In genomic region chr14:73717247-73717646, GRCh38 we compare ENCODE assay signal across 10 cellular contexts. TPM values are rescaled to one million over a fixed set of nuclear protein-coding genes. Genes with fewer than 3 reads are reported as not detected.
DNase-seq lines count a peak whose midpoint lies in the region; ATAC-seq, FAIRE-seq and TF ChIP-seq lines count a peak whose summit lies in the region.
"Had no signal": no experiment of that assay in that cellular context is flagged by ENCODE, and none has a peak within 500 bp of the region (broad histone marks: within the 10 kb centered on the region; RNA-seq: fewer than 3 reads in every experiment).

No MANE protein-coding gene starts in this region.

- H3K4me1 ChIP-seq in esophagus muscularis mucosa (peaks cover 33 to 68% (median 57%) of the 10 kb centered on the region in 4 donors), psoas muscle (peaks cover 21% of the 10 kb centered on the region), PC-3 (ENCODE audit: insufficient read depth, low read length) (peaks cover 14% of the 10 kb centered on the region)

- whole genome bisulfite sequencing in esophagus muscularis mucosa, result 74% methylated on average over 2 of the region's 2 CpGs
- 78 to 93% (median 88%) methylated on average over 2 of the region's 2 CpGs for WGBS in psoas muscle, 3 donors

- peaks cover 5% of the 10 kb centered on the region for H3F3A ChIP-seq in PC-3 (ENCODE audit: low read length, unreplicated experiment)

- peak; percentile 23 for DNase-seq in GM13977 (ENCODE audit: low spot score)
- peak; percentile 54 for DNase-seq in NCI-H82 (lab: John Stamatoyannopoulos, UW)
- DNase-seq in esophagus muscularis mucosa (ENCODE audit: extremely low spot score), result no peak
- DNase-seq in psoas muscle, result no peak
- no peak for DNase-seq in GM19239 (ENCODE audit: insufficient read length, low spot score)
- DNase-seq in PC-3, result no peak
- DNase-seq in H7, result no peak

- POLR2A ChIA-PET in PC-3 (lab: Charles Lee; ENCODE audit: unreplicated experiment), result no interaction called here

- FAIRE-seq in GM19239 (lab: Jason Lieb, UNC), result no peak

- TF ChIP-seq CTCF in GM13977 (IDR thresholded peaks at IDR 0.05; ENCODE audit: extremely low read depth, insufficient read depth, missing control alignments) (no peak), esophagus muscularis mucosa (IDR thresholded peaks at IDR 0.05) (no peak), psoas muscle (IDR thresholded peaks at IDR 0.05) (no peak), PC-3 (conservative IDR thresholded peaks at IDR 0.05; ENCODE audit: low read depth, low read length) (no peak)

- H3K4me2 ChIP-seq in PC-3 (ENCODE audit: low read length), result no peak overlapping the region

- no peaks in the 10 kb centered on the region for H3K27me3 ChIP-seq in esophagus muscularis mucosa
- H3K27me3 ChIP-seq in psoas muscle (ENCODE audit: insufficient read depth in 3 of 3, low read length in 2 of 3), result no peaks in the 10 kb centered on the region
- H3K27me3 ChIP-seq in PC-3 (ENCODE audit: low read length), result no peaks in the 10 kb centered on the region
- peaks cover 3% of the 10 kb centered on the region; the same call in 1 of the 2 replicates for H3K27me3 ChIP-seq in H7 (ENCODE audit: control insufficient read depth, insufficient read depth, low read length)
- H3K27me3 ChIP-seq: cardiac muscle cell had no signal

- ATAC-seq in psoas muscle (no peak), PC-3 (no peak), HG02610 (IDR thresholded peaks at IDR 0.05; ENCODE audit: unreplicated experiment) (no peak)
- ATAC-seq: stimulated activated effector memory CD8-positive, alpha-beta T cell treated with anti-CD3 and anti-CD28 coated beads, Interleukin-12 subunit alpha, Interleukin-12 subunit beta, amount 100 ng/mL, for 72 hours had no signal

- TF ChIP-seq POLR2A in esophagus muscularis mucosa (IDR thresholded peaks at IDR 0.05; ENCODE audit: low read depth), result no peak

- H4K20me1 ChIP-seq in PC-3 (ENCODE audit: low read length), result peaks cover 14% of the 10 kb centered on the region

- no peak for TF ChIP-seq EP300 in esophagus muscularis mucosa (IDR thresholded peaks at IDR 0.05)

- in situ Hi-C loops in GM13977 (cut with MboI; ENCODE audit: low pct_unique_long_range_greater_than_20kb, low sequenced_read_pairs, unreplicated experiment), result no loop called here

- H3K27ac ChIP-seq in esophagus muscularis mucosa (replicated peaks in 1 of 4) (peak overlapping the region; percentile 86 to 98 (median 92)), psoas muscle (peak overlapping the region; percentile 62), PC-3 (ENCODE audit: low read length) (no peak overlapping the region)

- H2AFZ ChIP-seq in PC-3 (ENCODE audit: low read length), result no peak overlapping the region

- intact Hi-C loops in esophagus muscularis mucosa (cut with DNase I) (loop anchor here (10.0 kb wide), 1 partner anchor 212 kb away; no protein-coding TSS in a partner anchor), psoas muscle (cut with DNase I) (no loop called here), PC-3 (cut with micrococcal nuclease) (no loop called here)

- H3K9ac ChIP-seq in PC-3 (ENCODE audit: low read length), result no peak overlapping the region

- CTCF ChIA-PET in PC-3 (lab: Charles Lee), result no interaction called here

- H3K9me2 ChIP-seq in PC-3 (replicated peaks; ENCODE audit: low read length), result no peaks in the 10 kb centered on the region

- no peaks in the 10 kb centered on the region for H3K9me3 ChIP-seq in esophagus muscularis mucosa
- no peaks in the 10 kb centered on the region for H3K9me3 ChIP-seq in psoas muscle
- no peaks in the 10 kb centered on the region for H3K9me3 ChIP-seq in PC-3 (ENCODE audit: low read length)

- H3K36me3 ChIP-seq in esophagus muscularis mucosa (peaks cover 33 to 66% (median 52%) of the 10 kb centered on the region in 4 donors), psoas muscle (ENCODE audit: insufficient read depth in 1 of 2, low read depth in 1 of 2) (peaks cover 12 to 70% of the 10 kb centered on the region in 2 donors), PC-3 (ENCODE audit: low read depth, low read length) (peaks cover 30% of the 10 kb centered on the region), H7 (replicated peaks; ENCODE audit: control insufficient read depth, insufficient read depth, low read length) (peaks cover 2% of the 10 kb centered on the region)

- H3K4me3 ChIP-seq in esophagus muscularis mucosa, result peak overlapping the region in 1 of 4 donors; percentile 44
- no peak overlapping the region for H3K4me3 ChIP-seq in psoas muscle
- H3K4me3 ChIP-seq in PC-3 (ENCODE audit: low read length), result no peak overlapping the region
- H3K4me3 ChIP-seq in H7 (ENCODE audit: insufficient read depth, low read depth, low read length), result no peak overlapping the region
- H3K4me3 ChIP-seq: cardiac muscle cell had no signal

- H3K79me2 ChIP-seq in PC-3 (ENCODE audit: low read length), result peaks cover 19% of the 10 kb centered on the region

- no TSS peak for BruUV-seq in PC-3 (replicated peaks; lab: Mats Ljungman, UMichigan)

RNA-seq across cellular contexts. Expression of gene PNMA1, which starts 3.1 kb away (rescaled TPM):
- 10 to 100 TPM; 34.8 to 74.2 (median 55.0) TPM for total RNA-seq in esophagus muscularis mucosa
- total RNA-seq in psoas muscle, result 10 to 100 TPM in 3 of 4 donors, 1 to 10 TPM in 1; 9.3 to 27.0 (median 17.0) TPM
- 10 to 100 TPM; 11.0 to 28.8 (median 19.6) TPM for polyA plus RNA-seq in psoas muscle
- total RNA-seq in PC-3 (2014; rRNA removed), result 30.8 and 36.7 TPM in 2 replicates
- 18.0 and 18.1 TPM in 2 replicates for total RNA-seq in H7 (2014; rRNA removed; shearing (Covaris generic))

Comparison
In these comparisons a context has a peak if more than half of its experiments do, and no peak if none do; other contexts are left out.
1. DNase-seq: peak in GM13977 (single experiment) and NCI-H82 (single experiment); none in esophagus muscularis mucosa (single experiment), psoas muscle (0 of 2), GM19239 (single experiment), PC-3 (single experiment) and H7 (single experiment).